Comparison of ENCODE assay signal across 13 cellular contexts in genomic region chr2:237599465-237600110, GRCh38. TPM values are rescaled to one million over a fixed set of nuclear protein-coding genes. Genes with fewer than 3 reads are reported as not detected.
DNase-seq lines count a peak whose midpoint lies in the region; ATAC-seq, FAIRE-seq and TF ChIP-seq lines count a peak whose summit lies in the region.
"Had no signal": no experiment of that assay in that cellular context is flagged by ENCODE, and none has a peak within 500 bp of the region (broad histone marks: within the 10 kb centered on the region; RNA-seq: fewer than 3 reads in every experiment).

No MANE protein-coding gene starts in this region.

- no peaks in the 10 kb centered on the region for H3K9me3 ChIP-seq in BLaER1 treated with 17β-estradiol and CSF1 and Interleukin-3, amounts not matched to agents 10 nM and 100 nM (replicated peaks in 1 of 11)
- H3K9me3 ChIP-seq in WERI-Rb-1 (ENCODE audit: severe bottlenecking) = no peaks in the 10 kb centered on the region
- no peaks in the 10 kb centered on the region for H3K9me3 ChIP-seq in kidney (ENCODE audit: control insufficient read depth in 1 of 2, low read length in 2 of 2)
- no peaks in the 10 kb centered on the region for H3K9me3 ChIP-seq in psoas muscle

- H3K4me1 ChIP-seq in BLaER1 treated with 17β-estradiol and CSF1 and Interleukin-3, amounts not matched to agents 10 nM and 100 nM = peaks cover 93 to 97% (median 96%) of the 10 kb centered on the region in 10 experiments
- H3K4me1 ChIP-seq in kidney (ENCODE audit: control insufficient read depth in 1 of 2, insufficient read depth in 1 of 2, low read depth in 1 of 2, low read length in 2 of 2) (peaks cover 6 to 9% of the 10 kb centered on the region in 2 donors), psoas muscle (peaks cover 35% of the 10 kb centered on the region)

- peak overlapping the region; percentile 27 to 66 (median 52); a peak in 19 of 20 replicates for H3K4me3 ChIP-seq in BLaER1 treated with 17β-estradiol and CSF1 and Interleukin-3, amounts not matched to agents 10 nM and 100 nM
- H3K4me3 ChIP-seq in WERI-Rb-1 (ENCODE audit: low read depth, low read length) = peak overlapping the region; percentile 19; the same call in 1 of the 2 replicates
- H3K4me3 ChIP-seq in kidney (ENCODE audit: low read length in 2 of 2) = peak overlapping the region; percentile 4 to 39
- peak overlapping the region; percentile 54 for H3K4me3 ChIP-seq in psoas muscle

- intact Hi-C loops in kidney (cut with DNase I) (no loop called here), psoas muscle (cut with DNase I) (loop anchor here in 1 of 2 donors (5.0 kb wide), 3 partner anchors 63 to 148 kb away; no protein-coding TSS in a partner anchor)

- 50 to 57% (median 55%) methylated on average over 9 of the region's 9 CpGs for WGBS in psoas muscle, 3 donors

- ATAC-seq in psoas muscle (peak in 3 of 4 donors; percentile 7 to 19 (median 9)), HG02678 (IDR thresholded peaks at IDR 0.05; ENCODE audit: unreplicated experiment) (no peak)

- no peak for DNase-seq in WERI-Rb-1
- DNase-seq in kidney = no peak
- no peak for DNase-seq in psoas muscle
- DNase-seq in D341Med (ENCODE audit: low spot score) = no peak
- no peak for DNase-seq in RCC 7860 (ENCODE audit: low spot score)
- DNase-seq in AG08396 (ENCODE audit: low spot score) = no peak
- DNase-seq: activated T-cell treated with anti-CD3 and anti-CD28 coated beads, Interleukin-2, amount 50 U/mL, for 48 hours; kidney glomerular epithelial cell had no signal

- no peaks in the 10 kb centered on the region for H3K36me3 ChIP-seq in BLaER1 treated with 17β-estradiol and CSF1 and Interleukin-3, amounts not matched to agents 10 nM and 100 nM
- no peaks in the 10 kb centered on the region for H3K36me3 ChIP-seq in WERI-Rb-1
- no peaks in the 10 kb centered on the region for H3K36me3 ChIP-seq in kidney (ENCODE audit: control insufficient read depth in 1 of 2, insufficient read depth in 2 of 2, low read length in 2 of 2)
- no peaks in the 10 kb centered on the region for H3K36me3 ChIP-seq in psoas muscle (ENCODE audit: insufficient read depth in 1 of 2, low read depth in 1 of 2)

- TF ChIP-seq CTCF in WERI-Rb-1 (IDR thresholded peaks at IDR 0.05; ENCODE audit: low read depth, low read length) (no peak), kidney (IDR thresholded peaks at IDR 0.05; ENCODE audit: borderline replicate concordance, extremely low read depth, insufficient read depth) (no peak), psoas muscle (IDR thresholded peaks at IDR 0.05) (no peak)

- H4K20me1 ChIP-seq in BLaER1 treated with 17β-estradiol and CSF1 and Interleukin-3, amounts not matched to agents 10 nM and 100 nM = no peaks in the 10 kb centered on the region

- no peak for FAIRE-seq in kidney (lab: Jason Lieb, UNC)
- FAIRE-seq in RCC 7860 (lab: Jason Lieb, UNC) = no peak
- FAIRE-seq: G401.6 had no signal

- no peaks in the 10 kb centered on the region for H3K27me3 ChIP-seq in BLaER1 treated with 17β-estradiol and CSF1 and Interleukin-3, amounts not matched to agents 10 nM and 100 nM
- H3K27me3 ChIP-seq in WERI-Rb-1 (ENCODE audit: insufficient read depth, low read depth, severe bottlenecking) (peaks cover 24% of the 10 kb centered on the region), psoas muscle (ENCODE audit: insufficient read depth in 3 of 3, low read length in 2 of 3) (no peaks in the 10 kb centered on the region)

- peak overlapping the region; percentile 86 to 99 (median 95) for H3K4me2 ChIP-seq in BLaER1 treated with 17β-estradiol and CSF1 and Interleukin-3, amounts not matched to agents 10 nM and 100 nM

- H3K9ac ChIP-seq in BLaER1 treated with 17β-estradiol and CSF1 and Interleukin-3, amounts not matched to agents 10 nM and 100 nM = peak overlapping the region; percentile 70 to 88 (median 80)
- H3K9ac ChIP-seq in kidney (ENCODE audit: low read length in 2 of 2) = peak overlapping the region; percentile 20 to 63

- H3K27ac ChIP-seq in BLaER1 treated with 17β-estradiol and CSF1 and Interleukin-3, amounts not matched to agents 10 nM and 100 nM = peak overlapping the region; percentile 81 to 95 (median 88)
- H3K27ac ChIP-seq in WERI-Rb-1 (no peak overlapping the region), kidney (ENCODE audit: low read depth in 2 of 2, low read length in 2 of 2) (peak overlapping the region; percentile 68 to 71), psoas muscle (peak overlapping the region; percentile 93)

RNA-seq across cellular contexts. Expression of gene RAB17, which starts 9.1 kb away (rescaled TPM):
- 59.1 TPM for total RNA-seq in kidney
- 151 TPM for polyA plus RNA-seq in kidney (ENCODE audit: insufficient read depth, low read depth, low replicate concordance)
- total RNA-seq in psoas muscle = 1 to 10 TPM; 1.1 to 1.5 (median 1.2) TPM
- 1 to 10 TPM in 1 of 3 donors, under 1 TPM in 2; 0.52 to 1.3 (median 0.80) TPM for polyA plus RNA-seq in psoas muscle

RNA-seq across cellular contexts. Expression of gene LRRFIP1, which starts 27.8 kb away (rescaled TPM):
- 204 TPM for total RNA-seq in kidney
- 39.1 TPM for polyA plus RNA-seq in kidney (ENCODE audit: insufficient read depth, low read depth, low replicate concordance)
- total RNA-seq in psoas muscle = 100 to 1,000 TPM in 1 of 4 donors, 10 to 100 TPM in 3; 91.9 to 108 (median 93.4) TPM
- 10 to 100 TPM; 42.3 to 62.6 (median 50.4) TPM for polyA plus RNA-seq in psoas muscle

RNA-seq across cellular contexts. Expression of gene PRLH, which starts 33.2 kb away (rescaled TPM):
- total RNA-seq in kidney (not detected), psoas muscle (not detected)
- polyA plus RNA-seq in kidney (ENCODE audit: insufficient read depth, low read depth, low replicate concordance) (not detected), psoas muscle (not detected)
- total RNA-seq: pulmonary artery endothelial cell, urinary bladder had no signal
- polyA plus RNA-seq: urinary bladder had no signal

Comparison
In these comparisons a context has a peak if more than half of its experiments do, and no peak if none do; other contexts are left out.
1. RNA of gene RAB17, which starts 9.1 kb away (total RNA-seq): 59.1 TPM in kidney (single experiment); 1.1 to 1.5 TPM in psoas muscle; every median in the first group is over 10 times any median in the second.
2. Peak in every context shown above with its lines, with median percentiles within 50 percentile points of each other: H3K4me3 ChIP-seq.